In the genomic region with DNA sequence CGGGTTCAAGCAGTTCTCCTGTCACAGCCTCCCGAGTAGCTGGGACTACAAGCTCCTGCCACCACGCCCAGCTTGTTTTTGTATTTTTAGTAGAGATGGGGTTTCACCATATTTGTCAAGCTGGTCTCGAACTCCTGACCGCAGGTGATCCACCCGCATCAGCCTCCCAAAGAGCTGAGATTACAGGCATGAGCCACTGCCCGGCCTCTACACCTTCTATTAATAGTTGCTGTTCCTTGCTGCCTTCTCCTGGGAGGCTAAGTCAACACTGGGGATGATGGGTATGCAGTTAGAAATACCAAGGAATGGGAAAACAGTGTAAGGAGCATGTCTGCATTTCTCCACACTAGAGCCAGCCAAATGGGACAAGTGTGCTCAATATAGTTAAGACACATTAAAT, we compare ENCODE assay signal across 19 cellular contexts.
A peak's percentile ranks its signal among the peaks of the same experiment; 100 is the strongest.
DNase-seq lines count a peak whose midpoint lies in the region; ATAC-seq and TF ChIP-seq lines count a peak whose summit lies in the region.
"Had no signal": no experiment of that assay in that cellular context is flagged by ENCODE, and none has a peak within 500 bp of the region (broad histone marks: within the 10 kb centered on the region; RNA-seq: fewer than 3 reads in every experiment).

No MANE protein-coding gene starts in this region.

- H3K36me3 ChIP-seq in HEK293 (ENCODE audit: control insufficient read depth in 2 of 2, insufficient read depth in 1 of 2, low read length in 2 of 2) (no peaks in the 10 kb centered on the region), body of pancreas (replicated peaks in 1 of 2; ENCODE audit: insufficient read depth in 1 of 2, low read depth in 2 of 2) (no peaks in the 10 kb centered on the region), liver (ENCODE audit: control insufficient read depth in 4 of 4, insufficient read depth in 3 of 4, low read depth in 1 of 4, low read length in 3 of 4) (peaks cover 5 to 23% (median 16%) of the 10 kb centered on the region in 4 donors), tibial artery (peaks cover 43 to 56% (median 45%) of the 10 kb centered on the region in 3 donors)
- H3K36me3 ChIP-seq: colonic mucosa, neutrophil had no signal

- TF ChIP-seq RAD21 in liver (IDR thresholded peaks at IDR 0.05), result no peak

- H3K4me3 Mint-ChIP-seq in activated T-cell treated with anti-CD3 and anti-CD28 coated beads, Interleukin-2, amount 50 U/mL, for 72 hours, result no peak overlapping the region
- H3K4me3 Mint-ChIP-seq: activated CD8-positive, alpha-beta T cell treated with anti-CD3 and anti-CD28 coated beads, Interleukin-2, amount 10 ng/mL, durations not matched to agents 7 days and 5 days; activated naive CD4-positive, alpha-beta T cell treated with anti-CD3 and anti-CD28 coated beads for 36 hours had no signal

- peaks cover 0 to 2% of the 10 kb centered on the region in 2 donors for H3K36me3 Mint-ChIP-seq in activated T-cell treated with anti-CD3 and anti-CD28 coated beads, Interleukin-2, amount 50 U/mL, for 72 hours (ENCODE audit: insufficient read depth in 2 of 2)

- no peaks in the 10 kb centered on the region for H3K9me3 Mint-ChIP-seq in activated T-cell treated with anti-CD3 and anti-CD28 coated beads, Interleukin-2, amount 50 U/mL, for 72 hours
- H3K9me3 Mint-ChIP-seq: activated naive CD4-positive, alpha-beta T cell treated with anti-CD3 and anti-CD28 coated beads for 36 hours had no signal

- 78 to 85% methylated on average over 7 of the region's 7 CpGs for WGBS in body of pancreas, 2 donors
- 87% methylated on average over 7 of the region's 7 CpGs for WGBS in liver

- H3K9ac ChIP-seq in liver (ENCODE audit: low read depth in 1 of 2, low read length in 2 of 2), result no peak overlapping the region

- no peak for DNase-seq in body of pancreas
- DNase-seq in tibial artery, result peak; percentile 54 to 84
- no peak for DNase-seq in activated T-cell treated with anti-CD3 and anti-CD28 coated beads, Interleukin-2, amount 50 U/mL, for 72 hours
- no peak for DNase-seq in NCI-H187 (lab: John Stamatoyannopoulos, UW)
- no peak for DNase-seq in RKO (ENCODE audit: low spot score)
- no peak for DNase-seq in NCI-H510A treated with DMSO at 0.1 percent for 48 hours (lab: John Stamatoyannopoulos, UW)
- DNase-seq: activated CD4-positive, CD25-positive, alpha-beta regulatory T cell treated with anti-CD3 and anti-CD28 coated beads, Interleukin-2, amount 50 U/mL, for 72 hours; activated CD8-positive, alpha-beta T cell treated with anti-CD3 and anti-CD28 coated beads, Interleukin-2, amount 10 ng/mL, durations not matched to agents 7 days and 5 days; activated naive CD4-positive, alpha-beta T cell treated with anti-CD3 and anti-CD28 coated beads for 36 hours; activated T-cell treated with anti-CD3 and anti-CD28 coated beads, Interleukin-2, amount 50 U/mL, for 1 hour; H7; Karpas-422; mammary epithelial cell; retina had no signal

- H3K4me1 ChIP-seq in HEK293 (ENCODE audit: control insufficient read depth, insufficient read depth, low read length) (peaks cover 11% of the 10 kb centered on the region; the same call in 1 of the 2 replicates), body of pancreas (peaks cover 35% of the 10 kb centered on the region), liver (ENCODE audit: control insufficient read depth in 4 of 4, insufficient read depth in 4 of 4, low read length in 3 of 4) (peaks cover 0 to 23% (median 18%) of the 10 kb centered on the region in 4 donors), tibial artery (peaks cover 4 to 100% (median 80%) of the 10 kb centered on the region in 4 donors)

- H3K27me3 ChIP-seq in body of pancreas (no peaks in the 10 kb centered on the region), liver (ENCODE audit: control insufficient read depth in 4 of 4, insufficient read depth in 4 of 4, low read length in 3 of 4) (no peaks in the 10 kb centered on the region), tibial artery (no peaks in the 10 kb centered on the region)
- H3K27me3 ChIP-seq: colonic mucosa, neutrophil had no signal

- CTCF ChIA-PET in HEK293 (lab: Yijun Ruan, JAX), result interaction anchor here (1.2 to 8.7 kb wide), 3 partner anchors 13 to 216 kb away, joined by 4 to 106 read pairs (median 12); no protein-coding TSS in a partner anchor

- ATAC-seq in body of pancreas, result no peak
- ATAC-seq in activated T-cell treated with anti-CD3 and anti-CD28 coated beads, Interleukin-2, amount 50 U/mL, for 72 hours (replicated peaks in 1 of 2), result no peak
- ATAC-seq: activated CD8-positive, alpha-beta T cell treated with anti-CD3 and anti-CD28 coated beads, Interleukin-2, amount 10 ng/mL, durations not matched to agents 7 days and 5 days had no signal

- H3K27ac ChIP-seq in HEK293 (ENCODE audit: extremely low read depth, low read depth, low read length), result no peak overlapping the region
- peak overlapping the region; percentile 8 to 50 (median 24) for H3K27ac ChIP-seq in body of pancreas
- H3K27ac ChIP-seq in liver (ENCODE audit: low read depth in 1 of 2, low read length in 2 of 2), result peak overlapping the region; percentile 35 to 44
- peak overlapping the region; percentile 78 to 91 for H3K27ac ChIP-seq in tibial artery
- H3K27ac ChIP-seq: colonic mucosa, neutrophil, RWPE1 had no signal

- H3K4me3 ChIP-seq in HEK293 (ENCODE audit: low read depth, low read length), result no peak overlapping the region
- no peak overlapping the region for H3K4me3 ChIP-seq in body of pancreas
- no peak overlapping the region for H3K4me3 ChIP-seq in liver (ENCODE audit: low read depth in 1 of 3, low read length in 3 of 3)
- no peak overlapping the region for H3K4me3 ChIP-seq in tibial artery
- H3K4me3 ChIP-seq: colonic mucosa had no signal

- peaks cover 27% of the 10 kb centered on the region for H3K27me3 Mint-ChIP-seq in activated T-cell treated with anti-CD3 and anti-CD28 coated beads, Interleukin-2, amount 50 U/mL, for 72 hours (ENCODE audit: low read depth)

- peaks cover 22% of the 10 kb centered on the region for H3K4me1 Mint-ChIP-seq in activated T-cell treated with anti-CD3 and anti-CD28 coated beads, Interleukin-2, amount 50 U/mL, for 72 hours (ENCODE audit: low read depth)

- TF ChIP-seq POLR2A in body of pancreas (IDR thresholded peaks at IDR 0.05), result no peak

- H3K9me3 ChIP-seq in HEK293 (ENCODE audit: control insufficient read depth, insufficient read depth, low read depth, low read length) (no peaks in the 10 kb centered on the region), body of pancreas (no peaks in the 10 kb centered on the region), liver (ENCODE audit: control insufficient read depth in 4 of 4, low read length in 3 of 4) (no peaks in the 10 kb centered on the region), tibial artery (no peaks in the 10 kb centered on the region)
- H3K9me3 ChIP-seq: colonic mucosa, neutrophil had no signal

- TF ChIP-seq CTCF in HEK293 (tag by site-specific recombination; IDR thresholded peaks at IDR 0.05) (no peak), body of pancreas (IDR thresholded peaks at IDR 0.05) (no peak), liver (IDR thresholded peaks at IDR 0.05; ENCODE audit: low read depth, low read length, missing input control) (no peak), tibial artery (IDR thresholded peaks at IDR 0.05) (no peak)

- H3K27ac Mint-ChIP-seq in activated T-cell treated with anti-CD3 and anti-CD28 coated beads, Interleukin-2, amount 50 U/mL, for 72 hours, result no peak overlapping the region
- H3K27ac Mint-ChIP-seq: activated CD8-positive, alpha-beta T cell treated with anti-CD3 and anti-CD28 coated beads, Interleukin-2, amount 10 ng/mL, durations not matched to agents 7 days and 5 days; activated naive CD4-positive, alpha-beta T cell treated with anti-CD3 and anti-CD28 coated beads for 36 hours had no signal

- intact Hi-C loops in body of pancreas (cut with DNase I) (no loop called here), tibial artery (cut with DNase I; ENCODE audit: low total_unique reads) (no loop called here)

- POLR2A ChIA-PET in HEK293 (lab: Yijun Ruan, JAX), result no interaction called here

TF ChIP-seq in HEK293, 187 proteins besides CTCF, POLR2A, EP300 and RAD21:
- no peak for TF ChIP-seq ZNF394 (tag by site-specific recombination; IDR thresholded peaks at IDR 0.05; ENCODE audit: borderline replicate concordance)
- TF ChIP-seq GLIS1 (tag by site-specific recombination; IDR thresholded peaks at IDR 0.05), result peak; percentile 61; the same call in 1 of the 2 replicates

TF ChIP-seq in liver, 16 proteins besides CTCF, POLR2A, EP300 and RAD21 (continues in another document):
- TF ChIP-seq JUND (IDR thresholded peaks at IDR 0.05), result no peak
- TF ChIP-seq, protein P1, sequence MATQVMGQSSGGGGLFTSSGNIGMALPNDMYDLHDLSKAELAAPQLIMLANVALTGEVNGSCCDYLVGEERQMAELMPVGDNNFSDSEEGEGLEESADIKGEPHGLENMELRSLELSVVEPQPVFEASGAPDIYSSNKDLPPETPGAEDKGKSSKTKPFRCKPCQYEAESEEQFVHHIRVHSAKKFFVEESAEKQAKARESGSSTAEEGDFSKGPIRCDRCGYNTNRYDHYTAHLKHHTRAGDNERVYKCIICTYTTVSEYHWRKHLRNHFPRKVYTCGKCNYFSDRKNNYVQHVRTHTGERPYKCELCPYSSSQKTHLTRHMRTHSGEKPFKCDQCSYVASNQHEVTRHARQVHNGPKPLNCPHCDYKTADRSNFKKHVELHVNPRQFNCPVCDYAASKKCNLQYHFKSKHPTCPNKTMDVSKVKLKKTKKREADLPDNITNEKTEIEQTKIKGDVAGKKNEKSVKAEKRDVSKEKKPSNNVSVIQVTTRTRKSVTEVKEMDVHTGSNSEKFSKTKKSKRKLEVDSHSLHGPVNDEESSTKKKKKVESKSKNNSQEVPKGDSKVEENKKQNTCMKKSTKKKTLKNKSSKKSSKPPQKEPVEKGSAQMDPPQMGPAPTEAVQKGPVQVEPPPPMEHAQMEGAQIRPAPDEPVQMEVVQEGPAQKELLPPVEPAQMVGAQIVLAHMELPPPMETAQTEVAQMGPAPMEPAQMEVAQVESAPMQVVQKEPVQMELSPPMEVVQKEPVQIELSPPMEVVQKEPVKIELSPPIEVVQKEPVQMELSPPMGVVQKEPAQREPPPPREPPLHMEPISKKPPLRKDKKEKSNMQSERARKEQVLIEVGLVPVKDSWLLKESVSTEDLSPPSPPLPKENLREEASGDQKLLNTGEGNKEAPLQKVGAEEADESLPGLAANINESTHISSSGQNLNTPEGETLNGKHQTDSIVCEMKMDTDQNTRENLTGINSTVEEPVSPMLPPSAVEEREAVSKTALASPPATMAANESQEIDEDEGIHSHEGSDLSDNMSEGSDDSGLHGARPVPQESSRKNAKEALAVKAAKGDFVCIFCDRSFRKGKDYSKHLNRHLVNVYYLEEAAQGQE (IDR thresholded peaks at IDR 0.05), result no peak

Comparison
In these comparisons a context has a peak if more than half of its experiments do, and no peak if none do; other contexts are left out.
1. DNase-seq: peak in tibial artery (2 of 2); none in body of pancreas (0 of 4), activated T-cell treated with anti-CD3 and anti-CD28 coated beads, Interleukin-2, amount 50 U/mL, for 72 hours (0 of 2), NCI-H187 (0 of 2), RKO (single experiment) and NCI-H510A treated with DMSO at 0.1 percent for 48 hours (single experiment).